Comparison of ENCODE assay signal across 8 cellular contexts in the genomic region with DNA sequence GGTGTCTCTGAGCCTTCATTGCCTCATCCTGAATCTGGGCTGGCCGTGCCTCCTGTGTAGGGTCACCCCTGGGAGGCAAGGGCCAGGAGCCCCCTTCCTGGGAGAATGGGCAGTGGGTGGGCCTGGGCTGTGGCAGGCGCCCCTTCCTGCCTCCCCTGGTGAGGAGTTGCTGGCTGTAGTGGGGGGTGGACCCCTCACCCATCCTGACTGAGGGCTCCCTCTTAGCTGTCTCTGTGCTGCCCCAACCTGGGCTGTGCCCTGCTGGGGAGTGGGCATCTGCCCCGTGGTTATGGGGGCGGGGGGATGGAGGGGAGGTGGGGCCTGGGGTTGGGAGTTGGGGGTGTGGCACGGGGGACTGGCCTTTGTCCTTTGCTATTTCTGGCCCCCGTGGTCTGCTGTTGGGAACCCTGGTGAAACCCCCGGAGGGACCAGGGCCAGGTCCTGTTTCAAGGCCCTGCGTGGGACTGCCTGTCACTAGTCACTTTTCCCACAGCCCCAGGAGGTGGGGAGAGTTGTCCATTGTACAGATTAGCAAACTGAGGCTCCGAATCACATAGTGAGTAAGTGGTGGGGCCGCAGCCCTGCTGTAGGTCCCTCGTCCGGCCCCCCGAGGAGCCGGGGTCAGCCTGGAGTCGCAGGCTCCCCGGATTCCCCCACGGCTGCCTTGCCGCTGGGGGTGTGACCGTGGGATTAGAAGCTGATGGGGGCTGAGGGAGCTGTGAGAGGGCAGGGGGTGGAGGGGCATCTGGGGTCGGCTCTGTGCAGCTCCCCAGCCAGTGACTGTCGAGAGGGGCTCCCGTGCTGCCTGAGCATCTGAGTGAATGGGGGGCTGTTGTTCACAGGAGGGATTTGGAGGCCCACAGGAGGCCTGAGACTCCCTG. TPM values are rescaled to one million over a fixed set of nuclear protein-coding genes. Genes with fewer than 3 reads are reported as not detected.
DNase-seq lines count a peak whose midpoint lies in the region; ATAC-seq and TF ChIP-seq lines count a peak whose summit lies in the region.

No MANE protein-coding gene starts in this region.

- TF ChIP-seq CTCF in CD14-positive monocyte (IDR thresholded peaks at IDR 0.05) (no peak), PC-3 (conservative IDR thresholded peaks at IDR 0.05; ENCODE audit: low read depth, low read length) (no peak), endodermal cell (conservative IDR thresholded peaks at IDR 0.05) (no peak), neural progenitor cell (IDR thresholded peaks at IDR 0.05) (no peak)

- CTCF ChIA-PET in PC-3 (lab: Charles Lee): no interaction called here

- H3K36me3 Mint-ChIP-seq in CD14-positive monocyte (peaks cover 23 to 28% of the 10 kb centered on the region in 2 donors), endodermal cell (ENCODE audit: low read depth) (peaks cover 7% of the 10 kb centered on the region), neural progenitor cell (no peaks in the 10 kb centered on the region)

- H4K20me1 ChIP-seq in PC-3 (ENCODE audit: low read length): peaks cover 13% of the 10 kb centered on the region; the same call in 1 of the 2 replicates
- peaks cover 75% of the 10 kb centered on the region for H4K20me1 ChIP-seq in neural progenitor cell (ENCODE audit: low read depth)

- DNase-seq in CD14-positive monocyte (ENCODE audit: low spot score): peak; percentile 37
- no peak for DNase-seq in PC-3
- no peak for DNase-seq in endodermal cell
- DNase-seq in neural progenitor cell (ENCODE audit: low spot score): no peak
- DNase-seq in cerebellum (ENCODE audit: low spot score): no peak
- no peak for DNase-seq in COLO829 (ENCODE audit: low spot score)
- no peak for DNase-seq in AG08396 (ENCODE audit: low spot score)

- H3F3A ChIP-seq in PC-3 (ENCODE audit: low read length, unreplicated experiment) (no peaks in the 10 kb centered on the region), neural progenitor cell (ENCODE audit: low read depth) (peaks cover 20% of the 10 kb centered on the region)

- H3K9me3 ChIP-seq in PC-3 (ENCODE audit: low read length) (no peaks in the 10 kb centered on the region), endodermal cell (ENCODE audit: control insufficient read depth, low read length) (no peaks in the 10 kb centered on the region), neural progenitor cell (ENCODE audit: low read depth) (no peaks in the 10 kb centered on the region)

- H3K9me3 Mint-ChIP-seq in CD14-positive monocyte (peaks cover 0 to 5% (median 0%) of the 10 kb centered on the region in 7 donors), endodermal cell (no peaks in the 10 kb centered on the region), neural progenitor cell (no peaks in the 10 kb centered on the region)

- H3K36me3 ChIP-seq in PC-3 (ENCODE audit: low read depth, low read length) (no peaks in the 10 kb centered on the region), endodermal cell (ENCODE audit: control insufficient read depth, insufficient read depth, low read length) (peaks cover 23% of the 10 kb centered on the region), neural progenitor cell (no peaks in the 10 kb centered on the region)

- H3K9me2 ChIP-seq in PC-3 (replicated peaks; ENCODE audit: low read length): no peaks in the 10 kb centered on the region

- 90 to 94% methylated on average over 10 to 22 of the region's 22 CpGs for WGBS in endodermal cell (ENCODE audit: insufficient coverage in 1 of 2, insufficient read length in 1 of 2), 2 experiments

- H3K27me3 ChIP-seq in PC-3 (ENCODE audit: low read length): no peaks in the 10 kb centered on the region
- no peaks in the 10 kb centered on the region for H3K27me3 ChIP-seq in endodermal cell (ENCODE audit: control insufficient read depth, insufficient read depth, low read length, poor library complexity, severe bottlenecking)
- H3K27me3 ChIP-seq in neural progenitor cell: no peaks in the 10 kb centered on the region

- BruUV-seq in PC-3 (replicated peaks; lab: Mats Ljungman, UMichigan): no TSS peak

- H3K27me3 Mint-ChIP-seq in CD14-positive monocyte (ENCODE audit: low read depth in 3 of 3) (peaks cover 0 to 4% (median 0%) of the 10 kb centered on the region in 3 donors), endodermal cell (ENCODE audit: insufficient read depth) (no peaks in the 10 kb centered on the region), neural progenitor cell (ENCODE audit: insufficient read depth, low read depth) (peaks cover 2% of the 10 kb centered on the region)

- intact Hi-C loops in CD14-positive monocyte (cut with micrococcal nuclease) (loop anchor here (5.0 kb wide), 2 partner anchors 77 to 112 kb away; partner anchors contain the start of genes BRAT1 (in 1 of the 2) and IQCE (in 1 of the 2)), PC-3 (cut with micrococcal nuclease) (loop anchor here (5.0 kb wide), 2 partner anchors 62 to 77 kb away; partner anchors contain the start of genes BRAT1 and IQCE)

- POLR2A ChIA-PET in PC-3 (lab: Charles Lee; ENCODE audit: unreplicated experiment): no interaction called here

- peak overlapping the region; percentile 94 to 98 (median 98) for H3K27ac Mint-ChIP-seq in CD14-positive monocyte
- H3K27ac Mint-ChIP-seq in endodermal cell: peak overlapping the region; percentile 78
- no peak overlapping the region for H3K27ac Mint-ChIP-seq in neural progenitor cell

- peak overlapping the region; percentile 65 for H3K27ac ChIP-seq in PC-3 (ENCODE audit: low read length)
- peak overlapping the region; percentile 96 for H3K27ac ChIP-seq in endodermal cell (ENCODE audit: low read depth, low read length)
- H3K27ac ChIP-seq in neural progenitor cell: peak overlapping the region; percentile 32

- H3K4me2 ChIP-seq in PC-3 (ENCODE audit: low read length) (peak overlapping the region; percentile 96), neural progenitor cell (peak overlapping the region; percentile 94)

- ATAC-seq in PC-3 (no peak), GM21619 (IDR thresholded peaks at IDR 0.05; ENCODE audit: unreplicated experiment) (no peak)

- H3K4me1 ChIP-seq in PC-3 (ENCODE audit: insufficient read depth, low read length) (peaks cover 16% of the 10 kb centered on the region), endodermal cell (ENCODE audit: control insufficient read depth, insufficient read depth, low read length) (peaks cover 3% of the 10 kb centered on the region), neural progenitor cell (peaks cover 9% of the 10 kb centered on the region)

- H3K4me3 ChIP-seq in PC-3 (ENCODE audit: low read length) (peak overlapping the region; percentile 93; the same call in 1 of the 2 replicates), endodermal cell (ENCODE audit: low read length) (peak overlapping the region; percentile 94), neural progenitor cell (peak overlapping the region; percentile 97)

- H3K9ac ChIP-seq in PC-3 (ENCODE audit: low read length) (no peak overlapping the region), endodermal cell (ENCODE audit: extremely low read depth, low read length, poor library complexity, severe bottlenecking) (peak overlapping the region; percentile 91), neural progenitor cell (no peak overlapping the region)

- H3K4me3 Mint-ChIP-seq in CD14-positive monocyte (peak overlapping the region; percentile 97), endodermal cell (peak overlapping the region; percentile 91), neural progenitor cell (peak overlapping the region; percentile 94)

- no peak overlapping the region for H2AFZ ChIP-seq in PC-3 (ENCODE audit: low read length)
- H2AFZ ChIP-seq in neural progenitor cell (replicated peaks): no peak overlapping the region

- H3K79me2 ChIP-seq in PC-3 (ENCODE audit: low read length) (peaks cover 58% of the 10 kb centered on the region), neural progenitor cell (ENCODE audit: low read depth) (peaks cover 76% of the 10 kb centered on the region)

- H3K4me1 Mint-ChIP-seq in CD14-positive monocyte (peaks cover 46% of the 10 kb centered on the region), endodermal cell (peaks cover 9% of the 10 kb centered on the region), neural progenitor cell (peaks cover 30% of the 10 kb centered on the region)

RNA-seq across cellular contexts. Expression of gene TTYH3, which starts 2.7 kb away (rescaled TPM):
- 10 to 100 TPM; 13.4 to 17.4 TPM for polyA plus RNA-seq in CD14-positive monocyte
- total RNA-seq in PC-3 (2014; rRNA removed) (25.0 and 41.4 TPM in 2 replicates), endodermal cell (100 to 1,000 TPM; 145 to 152 TPM), neural progenitor cell (ENCODE audit: low replicate concordance) (13.2 and 60.0 TPM in 2 replicates), cerebellum (60.5 TPM)
- 164 TPM for polyA plus RNA-seq in endodermal cell (2013, experiment 1 of 2)
- polyA plus RNA-seq in endodermal cell (2013, experiment 2 of 2): 151 TPM

RNA-seq across cellular contexts. Expression of gene AMZ1, which starts 53.5 kb away (rescaled TPM):
- polyA plus RNA-seq in CD14-positive monocyte: under 1 TPM; 0.09 to 0.14 TPM
- total RNA-seq in PC-3 (2014; rRNA removed) (0.75 TPM in 1 of 2 replicates, not detected in the other), endodermal cell (1 to 10 TPM in 1 of 2 donors, under 1 TPM in 1; 0.66 to 1.6 TPM), neural progenitor cell (ENCODE audit: low replicate concordance) (0.09 TPM in 1 of 2 replicates, not detected in the other), cerebellum (2.4 TPM)
- 0.07 TPM for polyA plus RNA-seq in endodermal cell (2013, experiment 1 of 2)
- not detected for polyA plus RNA-seq in endodermal cell (2013, experiment 2 of 2)

Comparison
In these comparisons a context has a peak if more than half of its experiments do, and no peak if none do; other contexts are left out.
1. H3K27ac ChIP-seq: peak in every context shown above with its lines; median percentile 96 in endodermal cell; 65 in PC-3; 32 in neural progenitor cell.